ENCODE assay signal across 9 cellular contexts in the genomic region with DNA sequence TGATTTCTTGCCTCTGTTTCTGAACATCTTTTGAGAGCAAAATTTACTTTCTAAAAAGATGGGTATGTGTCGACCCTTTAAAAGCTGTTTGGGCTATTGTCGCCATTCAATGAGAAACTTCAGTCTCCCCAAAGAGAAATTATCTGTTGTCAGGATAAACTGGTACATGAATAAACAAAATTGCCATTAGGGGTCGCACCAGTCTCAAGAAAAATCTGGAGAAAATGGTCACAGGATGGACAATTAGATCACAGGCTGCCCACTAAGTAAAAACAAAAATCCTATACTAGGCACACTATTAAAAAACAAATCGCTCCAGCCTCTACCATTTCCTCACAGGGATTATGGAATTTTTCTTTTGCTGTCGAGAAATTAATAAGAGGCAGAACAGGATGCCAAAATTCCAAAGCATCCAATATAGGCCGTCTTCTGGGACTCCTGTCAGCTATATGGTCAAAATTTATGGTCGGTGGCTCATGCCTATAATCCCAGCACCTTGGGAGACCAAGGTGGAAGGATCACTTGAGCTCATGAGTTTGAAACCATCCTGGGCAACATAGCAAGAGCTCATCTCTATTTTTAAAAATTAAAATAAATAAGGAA. TPM values are rescaled to one million over a fixed set of nuclear protein-coding genes. Genes with fewer than 3 reads are reported as not detected.
DNase-seq lines count a peak whose midpoint lies in the region; ATAC-seq and TF ChIP-seq lines count a peak whose summit lies in the region.
"Had no signal": no experiment of that assay in that cellular context is flagged by ENCODE, and none has a peak within 500 bp of the region (broad histone marks: within the 10 kb centered on the region; RNA-seq: fewer than 3 reads in every experiment).

No MANE protein-coding gene starts in this region.

- WGBS in esophagus muscularis mucosa, result 34% methylated on average over 7 of the region's 7 CpGs

- H2AFZ ChIP-seq in osteoblast (ENCODE audit: low read length), result no peak overlapping the region

- TF ChIP-seq EP300 in esophagus muscularis mucosa (IDR thresholded peaks at IDR 0.05), result no peak

- POLR2A ChIA-PET in HEK293 (lab: Yijun Ruan, JAX) (interaction anchor here (1.0 to 1.5 kb wide), 2 partner anchors 20 to 88 kb away, joined by 3 read pairs; partner anchors contain the start of gene ABCF1), RWPE1 (lab: Yijun Ruan, JAX; ENCODE audit: low non-redundant PET) (no interaction called here)

- H3K36me3 ChIP-seq in HEK293 (ENCODE audit: control insufficient read depth in 2 of 2, insufficient read depth in 1 of 2, low read length in 2 of 2), result no peaks in the 10 kb centered on the region
- H3K36me3 ChIP-seq in esophagus muscularis mucosa, result no peaks in the 10 kb centered on the region
- H3K36me3 ChIP-seq in osteoblast (ENCODE audit: insufficient read depth, low read length), result no peaks in the 10 kb centered on the region

- ATAC-seq in GM18858 (IDR thresholded peaks at IDR 0.05; ENCODE audit: unreplicated experiment) (no peak), HG03095 (IDR thresholded peaks at IDR 0.05; ENCODE audit: unreplicated experiment) (no peak), GM18498 (IDR thresholded peaks at IDR 0.05; ENCODE audit: unreplicated experiment) (no peak)
- ATAC-seq: T-cell had no signal

- no peak overlapping the region for H3K4me2 ChIP-seq in osteoblast (ENCODE audit: insufficient read depth, low read length)

- H3K4me3 ChIP-seq in HEK293 (ENCODE audit: low read depth, low read length), result no peak overlapping the region
- H3K4me3 ChIP-seq in esophagus muscularis mucosa, result no peak overlapping the region
- H3K4me3 ChIP-seq in osteoblast (ENCODE audit: insufficient read depth, low read length), result no peak overlapping the region

- H3K4me1 ChIP-seq in HEK293 (ENCODE audit: control insufficient read depth, insufficient read depth, low read length), result no peaks in the 10 kb centered on the region
- peaks cover 5 to 20% (median 10%) of the 10 kb centered on the region in 4 donors for H3K4me1 ChIP-seq in esophagus muscularis mucosa
- H3K4me1 ChIP-seq in osteoblast (ENCODE audit: insufficient read depth, low read length), result no peaks in the 10 kb centered on the region

- H4K20me1 ChIP-seq in osteoblast (ENCODE audit: insufficient read depth, low read length), result no peaks in the 10 kb centered on the region

- TF ChIP-seq POLR2A in esophagus muscularis mucosa (IDR thresholded peaks at IDR 0.05; ENCODE audit: low read depth), result no peak

- TF ChIP-seq CTCF in HEK293 (tag by site-specific recombination; IDR thresholded peaks at IDR 0.05), result peak; percentile 33; the same call in 1 of the 2 replicates
- peak; percentile 49; the same call in 1 of the 2 replicates for TF ChIP-seq CTCF in RWPE1 (conservative IDR thresholded peaks at IDR 0.05; ENCODE audit: low read depth)
- peak; percentile 45 to 62 (median 51) for TF ChIP-seq CTCF in esophagus muscularis mucosa (IDR thresholded peaks at IDR 0.05)
- peak; percentile 54 for TF ChIP-seq CTCF in osteoblast (IDR thresholded peaks at IDR 0.05; ENCODE audit: extremely low read depth, low read depth, low read length)

- intact Hi-C loops in esophagus muscularis mucosa (cut with DNase I), result loop anchor here (5.0 kb wide), 3 partner anchors 114 to 189 kb away; partner anchors contain the start of gene DHX16

- CTCF ChIA-PET in HEK293 (lab: Yijun Ruan, JAX) (interaction anchor here (0.6 to 10.3 kb wide), 45 partner anchors 9 to 1033 kb away, joined by 3 to 324 read pairs (median 4); partner anchors contain the start of genes DHX16 and PRR3), RWPE1 (lab: Yijun Ruan, JAX) (interaction anchor here (0.7 to 2.8 kb wide), 9 partner anchors 19 to 1988 kb away, joined by 3 to 25 read pairs (median 5); partner anchors contain the start of gene VARS2)

- H3K27me3 ChIP-seq in esophagus muscularis mucosa, result peaks cover 0 to 43% (median 22%) of the 10 kb centered on the region in 4 donors
- peaks cover 42% of the 10 kb centered on the region for H3K27me3 ChIP-seq in osteoblast (ENCODE audit: insufficient read depth, low read length)

- no peaks in the 10 kb centered on the region for H3K9me3 ChIP-seq in HEK293 (ENCODE audit: control insufficient read depth, insufficient read depth, low read depth, low read length)
- H3K9me3 ChIP-seq in esophagus muscularis mucosa, result no peaks in the 10 kb centered on the region
- no peaks in the 10 kb centered on the region for H3K9me3 ChIP-seq in osteoblast (ENCODE audit: low read depth, low read length)

- H3K27ac ChIP-seq in HEK293 (ENCODE audit: extremely low read depth, low read depth, low read length) (no peak overlapping the region), RWPE1 (no peak overlapping the region), esophagus muscularis mucosa (replicated peaks in 1 of 4) (no peak overlapping the region), osteoblast (ENCODE audit: low read depth, low read length) (no peak overlapping the region)

- no peaks in the 10 kb centered on the region for H3K79me2 ChIP-seq in osteoblast (ENCODE audit: insufficient read depth, low read length)

- peak; percentile 7 for DNase-seq in COR-L47 (lab: John Stamatoyannopoulos, UW)
- DNase-seq in RWPE1 (ENCODE audit: low spot score), result no peak
- DNase-seq in esophagus muscularis mucosa (ENCODE audit: extremely low spot score), result no peak
- DNase-seq in osteoblast (ENCODE audit: insufficient read length, low spot score, missing footprints), result no peak

TF ChIP-seq in HEK293, 187 proteins besides CTCF, POLR2A, EP300 and RAD21:
- TF ChIP-seq ZNF394 (tag by site-specific recombination; IDR thresholded peaks at IDR 0.05; ENCODE audit: borderline replicate concordance) (no peak), FEZF1 (tag by site-specific recombination; IDR thresholded peaks at IDR 0.05) (no peak), ZNF335 (tag by site-specific recombination; conservative IDR thresholded peaks at IDR 0.05) (peak; percentile 36; the same call in 1 of the 2 replicates), MEIS1 (CRISPR knock-in tag; IDR thresholded peaks at IDR 0.05; ENCODE audit: borderline replicate concordance) (no peak), ZNF223 (tag by site-specific recombination; IDR thresholded peaks at IDR 0.05) (no peak), ZNF549 (tag by site-specific recombination; IDR thresholded peaks at IDR 0.05) (0 out of 2 replicates have a peak, but pooled peaks have one; percentile 10), ZNF654 (tag by site-specific recombination; IDR thresholded peaks at IDR 0.05; ENCODE audit: low read depth) (peak; percentile 92)

RNA-seq across cellular contexts. Expression of gene HLA-E, which starts 5.5 kb away (rescaled TPM):
- total RNA-seq in esophagus muscularis mucosa, result 100 to 1,000 TPM; 294 to 649 (median 523) TPM
- total RNA-seq in osteoblast, result 320 and 343 TPM in 2 replicates
